In genomic region chr10:116470768-116471415, GRCh38 we compare ENCODE assay signal across 11 cellular contexts. TPM values are rescaled to one million over a fixed set of nuclear protein-coding genes. Genes with fewer than 3 reads are reported as not detected.
A peak's percentile ranks its signal among the peaks of the same experiment; 100 is the strongest.
DNase-seq lines count a peak whose midpoint lies in the region; ATAC-seq and TF ChIP-seq lines count a peak whose summit lies in the region.
"Had no signal": no experiment of that assay in that cellular context is flagged by ENCODE, and none has a peak within 500 bp of the region (broad histone marks: within the 10 kb centered on the region; RNA-seq: fewer than 3 reads in every experiment).

No MANE protein-coding gene starts in this region.

- 65 to 72% methylated on average over 6 of the region's 6 CpGs for WGBS in testis, 2 donors

- no peak overlapping the region for H3K27ac ChIP-seq in testis

- no peak for TF ChIP-seq POLR2A in testis (IDR thresholded peaks at IDR 0.05)

- intact Hi-C loops in testis (cut with DNase I; ENCODE audit: low total_unique reads): no loop called here

- H3K9me3 ChIP-seq in adipocyte (ENCODE audit: control insufficient read depth, low read length) (no peaks in the 10 kb centered on the region), testis (no peaks in the 10 kb centered on the region)

- DNase-seq in EH (ENCODE audit: low read depth): peak; percentile 36
- peak; percentile 42 for DNase-seq in Jurkat, Clone E6-1 (ENCODE audit: low read depth, low spot score)
- DNase-seq in adipocyte (ENCODE audit: low read depth): peak; percentile 1
- peak; percentile 24 for DNase-seq in myocyte (ENCODE audit: low read depth)
- DNase-seq in testis: no peak
- DNase-seq in ureter (ENCODE audit: low spot score): no peak
- no peak for DNase-seq in dedifferentiated amniotic fluid mesenchymal stem cell (ENCODE audit: extremely low spot score)
- DNase-seq: activated gamma-delta T cell treated with Interleukin-2 at 50 U/mL for 16 hours; NCI-H2227 treated with DMSO at 0.1 percent for 48 hours; stimulated activated CD4-positive, alpha-beta T cell treated with anti-CD3 and anti-CD28 coated beads, Interleukin-2, amount 100 ng/mL, for 48 hours had no signal

- no peak for ATAC-seq in HG03342 (IDR thresholded peaks at IDR 0.05; ENCODE audit: unreplicated experiment)

- no peaks in the 10 kb centered on the region for H3K36me3 ChIP-seq in adipocyte (ENCODE audit: control insufficient read depth, insufficient read depth, low read length, severe bottlenecking)
- H3K36me3 ChIP-seq in testis (ENCODE audit: low read depth, missing control alignments): no peaks in the 10 kb centered on the region

- TF ChIP-seq CTCF in testis (IDR thresholded peaks at IDR 0.05): no peak

- H3K27me3 ChIP-seq in adipocyte (replicated peaks; ENCODE audit: control insufficient read depth, insufficient read depth, low read length): no peaks in the 10 kb centered on the region
- no peaks in the 10 kb centered on the region for H3K27me3 ChIP-seq in testis

- H3K9ac ChIP-seq in adipocyte (ENCODE audit: low read length): no peak overlapping the region

- H3K4me3 ChIP-seq in Jurkat, Clone E6-1 (ENCODE audit: low read length): no peak overlapping the region
- no peak overlapping the region for H3K4me3 ChIP-seq in adipocyte (ENCODE audit: low read length)
- no peak overlapping the region for H3K4me3 ChIP-seq in testis

- H3K4me1 ChIP-seq in adipocyte (ENCODE audit: control insufficient read depth, insufficient read depth, low read length) (peaks cover 28% of the 10 kb centered on the region), testis (no peaks in the 10 kb centered on the region)

RNA-seq across cellular contexts. Expression of gene PNLIPRP3, which starts 43.2 kb away (rescaled TPM):
- not detected for polyA plus RNA-seq in Jurkat, Clone E6-1 (2012; ENCODE audit: insufficient read depth, insufficient read length)
- total RNA-seq in myocyte: 0.56 and 0.99 TPM in 2 replicates
- 0.14 TPM for polyA plus RNA-seq in myocyte (2012)
- not detected for total RNA-seq in testis
- polyA plus RNA-seq in testis (ENCODE audit: insufficient read depth, low read depth, low replicate concordance): not detected
- total RNA-seq in ureter: not detected

Comparison
In these comparisons a context has a peak if more than half of its experiments do, and no peak if none do; other contexts are left out.
1. DNase-seq: peak in EH (single experiment), Jurkat, Clone E6-1 (single experiment), adipocyte (single experiment) and myocyte (single experiment); none in testis (single experiment), ureter (single experiment) and dedifferentiated amniotic fluid mesenchymal stem cell (single experiment).